Comparison of ENCODE assay signal across 22 cellular contexts in genomic region chr11:106969660-106970059, GRCh38. TPM values are rescaled to one million over a fixed set of nuclear protein-coding genes. Genes with fewer than 3 reads are reported as not detected.
DNase-seq lines count a peak whose midpoint lies in the region; ATAC-seq, FAIRE-seq and TF ChIP-seq lines count a peak whose summit lies in the region.
"Had no signal": no experiment of that assay in that cellular context is flagged by ENCODE, and none has a peak within 500 bp of the region (broad histone marks: within the 10 kb centered on the region; RNA-seq: fewer than 3 reads in every experiment).

No MANE protein-coding gene starts in this region.

- no peak overlapping the region for H3K4me3 ChIP-seq in heart right ventricle
- no peak overlapping the region for H3K4me3 ChIP-seq in astrocyte (ENCODE audit: insufficient read depth, low read depth, low read length)
- H3K4me3 ChIP-seq in neuronal stem cell (ENCODE audit: low read length in 2 of 2) = no peak overlapping the region
- H3K4me3 ChIP-seq: BLaER1, PC-9, SK-N-MC had no signal

- no peaks in the 10 kb centered on the region for H3K27me3 Mint-ChIP-seq in astrocyte (ENCODE audit: low read depth, unreplicated experiment)
- H3K27me3 Mint-ChIP-seq in glutamatergic neuron (ENCODE audit: unreplicated experiment) = peaks cover 2% of the 10 kb centered on the region
- H3K27me3 Mint-ChIP-seq: CD4-positive, CD25-positive, alpha-beta regulatory T cell had no signal

- no peaks in the 10 kb centered on the region for H3K79me2 ChIP-seq in astrocyte (ENCODE audit: insufficient read depth, low read length)

- no peak overlapping the region for H3K23ac ChIP-seq in neuronal stem cell (ENCODE audit: low read depth, low read length, poor library complexity)

- no peak overlapping the region for H3K4ac ChIP-seq in neuronal stem cell (ENCODE audit: low read length)

- no peaks in the 10 kb centered on the region for H3K36me3 Mint-ChIP-seq in astrocyte (ENCODE audit: low read depth, unreplicated experiment)
- H3K36me3 Mint-ChIP-seq in glutamatergic neuron (ENCODE audit: unreplicated experiment) = no peaks in the 10 kb centered on the region
- H3K36me3 Mint-ChIP-seq: CD4-positive, CD25-positive, alpha-beta regulatory T cell had no signal

- no peaks in the 10 kb centered on the region for H3K9me3 ChIP-seq in heart right ventricle
- no peaks in the 10 kb centered on the region for H3K9me3 ChIP-seq in astrocyte (ENCODE audit: insufficient read depth, low read depth, low read length)
- H3K9me3 ChIP-seq in neuronal stem cell (replicated peaks in 1 of 2; ENCODE audit: control insufficient read depth in 2 of 2, insufficient read depth in 1 of 2, low read depth in 1 of 2, low read length in 2 of 2) = no peaks in the 10 kb centered on the region
- H3K9me3 ChIP-seq: BLaER1 had no signal

- no peaks in the 10 kb centered on the region for H3K27me3 ChIP-seq in heart right ventricle
- no peaks in the 10 kb centered on the region for H3K27me3 ChIP-seq in astrocyte (ENCODE audit: insufficient read depth, low read length)
- H3K27me3 ChIP-seq in neuronal stem cell (ENCODE audit: control insufficient read depth in 3 of 3, insufficient read depth in 3 of 3, low read depth in 1 of 3, low read length in 3 of 3) = no peaks in the 10 kb centered on the region
- H3K27me3 ChIP-seq: BLaER1 had no signal

- no peak for TF ChIP-seq CTCF in heart right ventricle (IDR thresholded peaks at IDR 0.05)
- no peak for TF ChIP-seq CTCF in astrocyte (IDR thresholded peaks at IDR 0.05; ENCODE audit: insufficient read depth, low read depth, low read length)
- no peak for TF ChIP-seq CTCF in glutamatergic neuron (IDR thresholded peaks at IDR 0.05; ENCODE audit: partially characterized antibody, unreplicated experiment)

- H3K4me3 Mint-ChIP-seq in astrocyte (ENCODE audit: unreplicated experiment) = no peak overlapping the region
- no peak overlapping the region for H3K4me3 Mint-ChIP-seq in glutamatergic neuron (ENCODE audit: unreplicated experiment)
- H3K4me3 Mint-ChIP-seq: CD4-positive, CD25-positive, alpha-beta regulatory T cell had no signal

- no peak overlapping the region for H2BK12ac ChIP-seq in neuronal stem cell (ENCODE audit: low read length)

- no peak overlapping the region for H4K8ac ChIP-seq in neuronal stem cell (ENCODE audit: low read depth, low read length)

- H3K18ac ChIP-seq in neuronal stem cell (ENCODE audit: low read length) = no peak overlapping the region

- H3K14ac ChIP-seq in neuronal stem cell (ENCODE audit: low read length) = no peak overlapping the region

- H4K91ac ChIP-seq in neuronal stem cell (ENCODE audit: low read depth, low read length, poor library complexity) = no peak overlapping the region

- H3K36me3 ChIP-seq in heart right ventricle (no peaks in the 10 kb centered on the region), astrocyte (ENCODE audit: insufficient read depth, low read length) (no peaks in the 10 kb centered on the region), neuronal stem cell (replicated peaks in 1 of 2; ENCODE audit: control insufficient read depth in 2 of 2, insufficient read depth in 2 of 2, low read length in 2 of 2) (no peaks in the 10 kb centered on the region)
- H3K36me3 ChIP-seq: BLaER1 had no signal

- no peaks in the 10 kb centered on the region for H3K9me3 Mint-ChIP-seq in astrocyte (ENCODE audit: unreplicated experiment)
- H3K9me3 Mint-ChIP-seq in glutamatergic neuron (ENCODE audit: unreplicated experiment) = no peaks in the 10 kb centered on the region

- H3K9ac ChIP-seq in astrocyte (ENCODE audit: low read length) = no peak overlapping the region
- no peak overlapping the region for H3K9ac ChIP-seq in neuronal stem cell (ENCODE audit: low read depth, low read length, poor library complexity)
- H3K9ac ChIP-seq: BLaER1 had no signal

- H3K4me1 ChIP-seq in heart right ventricle (peaks cover 0 to 8% (median 0%) of the 10 kb centered on the region in 9 donors), astrocyte (ENCODE audit: insufficient read depth, low read length) (no peaks in the 10 kb centered on the region), neuronal stem cell (ENCODE audit: control insufficient read depth in 2 of 2, insufficient read depth in 1 of 2, low read depth in 1 of 2, low read length in 2 of 2) (peaks cover 0 to 9% of the 10 kb centered on the region in 2 donors)
- H3K4me1 ChIP-seq: BLaER1 had no signal

- ATAC-seq in heart right ventricle (peak in 5 of 8 donors; percentile 37 to 76 (median 67)), GM18861 (IDR thresholded peaks at IDR 0.05; ENCODE audit: unreplicated experiment) (no peak), GM18520 (IDR thresholded peaks at IDR 0.05; ENCODE audit: unreplicated experiment) (no peak)

- H2AFZ ChIP-seq in astrocyte (ENCODE audit: low read depth, low read length) = no peak overlapping the region
- peak overlapping the region; percentile 30 for H2AFZ ChIP-seq in neuronal stem cell (ENCODE audit: low read length)
- H2AFZ ChIP-seq: PC-9 had no signal

- DNase-seq in heart right ventricle = peak in 1 of 2 donors; percentile 23
- DNase-seq in cardiac septum (ENCODE audit: low spot score) = no peak
- DNase-seq in astrocyte (ENCODE audit: low read depth) = no peak
- DNase-seq in glutamatergic neuron = peak; percentile 24
- DNase-seq in neuronal stem cell (ENCODE audit: low spot score) = no peak
- no peak for DNase-seq in activated CD4-positive, alpha-beta T cell treated with anti-CD3 and anti-CD28 coated beads, Interleukin-2, amount 50 U/mL, for 1 hour
- DNase-seq: CD4-positive, CD25-positive, alpha-beta regulatory T cell; COR-L47; DMS53; NCI-H1048; NCI-H1417; NCI-H1694; NCI-H2029 treated with DMSO at 0.1 percent for 48 hours; NCI-H446 treated with DMSO at 0.1 percent for 48 hours; NCI-H526 treated with DMSO at 0.1 percent for 48 hours; PC-9; SHP77 had no signal

- H3K4me1 Mint-ChIP-seq in astrocyte (ENCODE audit: low read depth, unreplicated experiment) (peaks cover 18% of the 10 kb centered on the region), glutamatergic neuron (ENCODE audit: low read depth, unreplicated experiment) (peaks cover 24% of the 10 kb centered on the region)
- H3K4me1 Mint-ChIP-seq: CD4-positive, CD25-positive, alpha-beta regulatory T cell had no signal

- H4K20me1 ChIP-seq in astrocyte (ENCODE audit: insufficient read depth, low read length) = no peaks in the 10 kb centered on the region
- H4K20me1 ChIP-seq: BLaER1 had no signal

- H3K4me2 ChIP-seq in astrocyte (ENCODE audit: low read length) = no peak overlapping the region
- H3K4me2 ChIP-seq in neuronal stem cell (ENCODE audit: insufficient read depth, low read length, poor library complexity, severe bottlenecking) = no peak overlapping the region
- H3K4me2 ChIP-seq: BLaER1, PC-9 had no signal

- no peak overlapping the region for H2BK15ac ChIP-seq in neuronal stem cell (ENCODE audit: low read length)

- H3K27ac Mint-ChIP-seq in astrocyte (ENCODE audit: unreplicated experiment) = peak overlapping the region; percentile 16
- no peak overlapping the region for H3K27ac Mint-ChIP-seq in glutamatergic neuron (ENCODE audit: unreplicated experiment)
- H3K27ac Mint-ChIP-seq: CD4-positive, CD25-positive, alpha-beta regulatory T cell had no signal

- FAIRE-seq in astrocyte (lab: Jason Lieb, UNC) = no peak
- FAIRE-seq: A204.1 had no signal

- intact Hi-C loops in heart right ventricle (cut with DNase I) = loop anchor here in 1 of 10 donors (5.0 kb wide), 1 partner anchor 247 kb away; no protein-coding TSS in a partner anchor
- intact Hi-C loops in cardiac septum (cut with DNase I) = no loop called here

- H3K79me1 ChIP-seq in neuronal stem cell (ENCODE audit: low read depth, low read length) = no peaks in the 10 kb centered on the region

- H2BK5ac ChIP-seq in neuronal stem cell (ENCODE audit: low read length) = no peak overlapping the region

- no peak overlapping the region for H2AK5ac ChIP-seq in neuronal stem cell (ENCODE audit: low read depth, low read length)

- H3K27ac ChIP-seq in heart right ventricle (no peak overlapping the region), astrocyte (ENCODE audit: low read depth, low read length) (no peak overlapping the region), neuronal stem cell (replicated peaks; ENCODE audit: low read length) (no peak overlapping the region)
- H3K27ac ChIP-seq: BLaER1, PC-9, SK-N-MC had no signal

- H2BK120ac ChIP-seq in neuronal stem cell (ENCODE audit: low read depth, low read length) = no peak overlapping the region

RNA-seq across cellular contexts. Expression of gene GUCY1A2, which starts 48.6 kb away (rescaled TPM):
- total RNA-seq in heart right ventricle = 10 to 100 TPM in 3 of 10 donors, 1 to 10 TPM in 7; 5.4 to 18.5 (median 9.0) TPM
- polyA plus RNA-seq in heart right ventricle = 1 to 10 TPM in 1 of 2 donors, under 1 TPM in 1; 0.68 to 2.3 TPM
- total RNA-seq in cardiac septum = 11.0 TPM
- 17.8 and 18.1 TPM in 2 replicates for total RNA-seq in astrocyte
- total RNA-seq in glutamatergic neuron (ENCODE audit: unreplicated experiment) = 20.3 TPM
- 0.50 TPM for polyA plus RNA-seq in neuronal stem cell (2013, experiment 1 of 2)
- polyA plus RNA-seq in neuronal stem cell (2013, experiment 2 of 2) = 0.50 TPM
- total RNA-seq: CD4-positive, CD25-positive, alpha-beta regulatory T cell; PC-9 had no signal
- polyA plus RNA-seq: CD4-positive, CD25-positive, alpha-beta regulatory T cell had no signal

Comparison
In these comparisons a context has a peak if more than half of its experiments do, and no peak if none do; other contexts are left out.
1. ATAC-seq: peak in heart right ventricle (5 of 8); none in GM18861 (single experiment) and GM18520 (single experiment).